25 cellular contexts compared by ENCODE assay signal in genomic region chr19:3014135-3014534, GRCh38. TPM values are rescaled to one million over a fixed set of nuclear protein-coding genes. Genes with fewer than 3 reads are reported as not detected.
"Had no signal": no experiment of that assay in that cellular context is flagged by ENCODE, and none has a peak within 500 bp of the region (broad histone marks: within the 10 kb centered on the region; RNA-seq: fewer than 3 reads in every experiment).

No MANE protein-coding gene starts in this region.

- H3K36me3 ChIP-seq: colonic mucosa had no signal

- FAIRE-seq: endometrium, islet of Langerhans, keratinocyte had no signal

- DNase-seq: colonic mucosa; cortex of kidney; effector CD8-positive, alpha-beta T cell; effector memory CD8-positive, alpha-beta T cell; endodermal cell; erythroblast; esophagus squamous epithelium; foreskin fibroblast; foreskin melanocyte; gastrocnemius medialis; glutamatergic neuron; head of caudate nucleus; heart right ventricle; hippocampal formation; left cardiac atrium; left lung; left ventricle myocardium superior; lower lobe of right lung; mesenchymal stem cell; mucosa of descending colon had no signal

- H3K27ac ChIP-seq: colonic mucosa, epithelial cell of prostate, esophagus squamous epithelium, gastrocnemius medialis, heart right ventricle, left lung, lower lobe of right lung had no signal

- H3K4me3 ChIP-seq: colonic mucosa, esophagus squamous epithelium, gastrocnemius medialis, heart right ventricle, left lung, lower lobe of right lung, mucosa of descending colon had no signal

- H3K9me3 ChIP-seq: colonic mucosa, esophagus squamous epithelium, gastrocnemius medialis, heart right ventricle, left lung, lower lobe of right lung, mucosa of descending colon had no signal

- ATAC-seq: effector memory CD8-positive, alpha-beta T cell; gastrocnemius medialis; heart right ventricle; left cardiac atrium; left lung; left ventricle myocardium superior; mucosa of descending colon had no signal

- H3K4me1 ChIP-seq: colonic mucosa, gastrocnemius medialis, heart right ventricle, left lung, lower lobe of right lung had no signal

- H3K27me3 ChIP-seq: colonic mucosa, esophagus squamous epithelium, gastrocnemius medialis, heart right ventricle, left lung had no signal

RNA-seq across cellular contexts. Expression of gene TLE6, which starts 36.8 kb away (rescaled TPM):
- total RNA-seq: myocyte had no signal
